18 cellular contexts compared by ENCODE assay signal in the genomic region with DNA sequence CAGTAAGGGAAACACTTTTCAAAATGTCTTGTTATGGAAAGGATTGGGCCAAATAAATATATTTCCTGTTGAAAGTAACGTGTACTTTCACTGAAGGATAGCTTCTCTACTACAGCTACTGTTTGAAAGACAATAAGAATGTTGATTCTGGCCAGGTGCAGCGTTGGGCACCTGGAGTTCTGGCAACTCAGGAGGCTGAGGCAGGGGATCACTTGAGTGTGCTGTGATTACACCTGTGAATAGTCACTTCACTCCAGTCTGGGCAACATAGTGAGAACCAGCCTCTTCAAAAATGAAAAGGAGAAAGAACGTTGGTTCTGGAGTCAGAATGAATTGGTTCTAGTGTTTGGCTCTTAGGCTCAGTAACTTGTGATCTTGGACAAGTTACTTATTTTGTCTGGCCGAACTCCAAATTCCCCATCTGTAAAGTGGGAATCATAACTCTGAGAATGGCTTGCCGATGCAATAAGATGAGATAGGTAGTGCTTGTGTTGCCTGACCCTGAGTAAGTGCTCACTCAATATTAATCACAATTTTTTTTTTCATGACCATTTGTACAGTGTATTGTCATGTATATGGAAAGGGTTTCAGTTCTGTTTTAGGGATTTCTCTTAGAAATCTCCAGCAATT.
DNase-seq lines count a peak whose midpoint lies in the region; ATAC-seq and TF ChIP-seq lines count a peak whose summit lies in the region.
"Had no signal": no experiment of that assay in that cellular context is flagged by ENCODE, and none has a peak within 500 bp of the region (broad histone marks: within the 10 kb centered on the region; RNA-seq: fewer than 3 reads in every experiment).

No MANE protein-coding gene starts in this region.

- POLR2A ChIA-PET in Caco-2 (lab: Charles Lee) (interaction anchor here (0.6 kb wide), 1 partner anchor 10 kb away, joined by 4 read pairs; no protein-coding TSS in a partner anchor), GM10248 (lab: Yijun Ruan, JAX) (no interaction called here)

- ATAC-seq in GM19023 (IDR thresholded peaks at IDR 0.05; ENCODE audit: unreplicated experiment): no peak
- ATAC-seq: body of pancreas, esophagus mucosa, HCT116, T-helper 17 cell had no signal

- peak overlapping the region; percentile 91 for H3K27ac ChIP-seq in HUES64 (ENCODE audit: low read depth, low read length)
- H3K27ac ChIP-seq in mesodermal cell (ENCODE audit: low read depth, low read length, severe bottlenecking): peak overlapping the region; percentile 23
- H3K27ac ChIP-seq: body of pancreas had no signal

- no peak for DNase-seq in Caco-2
- peak; percentile 37 to 50 for DNase-seq in cardiac fibroblast (ENCODE audit: low read depth in 2 of 2)
- DNase-seq in HPDE6-E6E7 (ENCODE audit: extremely low spot score): no peak
- DNase-seq in GM10248 (ENCODE audit: extremely low spot score): no peak
- DNase-seq: activated CD4-positive, CD25-positive, alpha-beta regulatory T cell treated with anti-CD3 and anti-CD28 coated beads, Interleukin-2, amount 50 U/mL, for 72 hours; activated CD8-positive, alpha-beta memory T cell treated with anti-CD3 and anti-CD28 coated beads, Interleukin-2, amount 50 U/mL, for 48 hours; activated naive CD4-positive, alpha-beta T cell treated with anti-CD3 and anti-CD28 coated beads, Interleukin-2, amount 10 ng/mL, durations not matched to agents 7 days and 5 days; body of pancreas; Calu3; kidney; MG63; SHP77 treated with DMSO at 0.1 percent for 48 hours; T-helper 17 cell had no signal

- TF ChIP-seq CTCF in Caco-2 (IDR thresholded peaks at IDR 0.05; ENCODE audit: insufficient read depth in 1 of 2, low read depth in 1 of 2, low read length in 1 of 2, severe bottlenecking in 1 of 2, unreplicated experiment in 1 of 2) (no peak), cardiac fibroblast (IDR thresholded peaks at IDR 0.05; ENCODE audit: low read depth, low read length) (no peak), GM10248 (IDR thresholded peaks at IDR 0.05; ENCODE audit: control extremely low read depth, extremely low read depth, low read depth, missing control alignments) (no peak)

- peaks cover 8% of the 10 kb centered on the region for H3K36me3 Mint-ChIP-seq in Caco-2 (ENCODE audit: insufficient read depth, unreplicated experiment)
- H3K36me3 Mint-ChIP-seq: activated naive CD4-positive, alpha-beta T cell treated with anti-CD3 and anti-CD28 coated beads, Interleukin-2, amount 10 ng/mL, durations not matched to agents 7 days and 5 days had no signal

- intact Hi-C loops in Caco-2 (cut with micrococcal nuclease; ENCODE audit: unreplicated experiment): no loop called here

- CTCF ChIA-PET in Caco-2 (lab: Charles Lee): no interaction called here
- CTCF ChIA-PET in GM10248 (lab: Yijun Ruan, JAX): interaction anchor here (0.7 to 1.8 kb wide), 3 partner anchors 11 to 23 kb away, joined by 3 to 4 read pairs (median 4); no protein-coding TSS in a partner anchor

- H3K4me3 ChIP-seq in Caco-2 (ENCODE audit: low read depth, low read length) (no peak overlapping the region), HUES64 (ENCODE audit: low read length) (0 out of 2 replicates have a peak overlapping the region, but pooled peaks have one; percentile 3), cardiac fibroblast (replicated peaks in 1 of 2; ENCODE audit: low read depth in 2 of 2, low read length in 2 of 2) (no peak overlapping the region), mesodermal cell (ENCODE audit: extremely low read depth, insufficient read depth, low read length, poor library complexity, severe bottlenecking) (no peak overlapping the region)
- H3K4me3 ChIP-seq: body of pancreas, MG63 had no signal

- H3K27me3 ChIP-seq in Caco-2 (replicated peaks; ENCODE audit: control insufficient read depth, insufficient read depth, low read length) (no peaks in the 10 kb centered on the region), HUES64 (ENCODE audit: insufficient read depth, low read length) (no peaks in the 10 kb centered on the region)
- H3K27me3 ChIP-seq: body of pancreas, MG63 had no signal

- WGBS in HUES64: 64% methylated on average over 5 of the region's 5 CpGs
- WGBS in mesodermal cell (ENCODE audit: insufficient coverage in 2 of 2), 2 experiments: 86 to 95% methylated on average over 2 to 3 of the region's 5 CpGs

- H3K9ac ChIP-seq in HUES64 (ENCODE audit: low read depth, low read length): peak overlapping the region; percentile 46; the same call in 1 of the 2 replicates

- H3K27ac Mint-ChIP-seq in Caco-2 (ENCODE audit: unreplicated experiment): peak overlapping the region; percentile 59
- H3K27ac Mint-ChIP-seq: activated naive CD4-positive, alpha-beta T cell treated with anti-CD3 and anti-CD28 coated beads, Interleukin-2, amount 10 ng/mL, durations not matched to agents 7 days and 5 days; T-helper 17 cell had no signal

- H3K4me1 ChIP-seq in Caco-2 (peaks cover 3% of the 10 kb centered on the region), HUES64 (ENCODE audit: insufficient read depth, low read length) (peaks cover 95% of the 10 kb centered on the region), mesodermal cell (ENCODE audit: control insufficient read depth, insufficient read depth, low read length, poor library complexity, severe bottlenecking) (peaks cover 48% of the 10 kb centered on the region)

- BruUV-seq in Caco-2 (replicated peaks; lab: Mats Ljungman, UMichigan): no TSS peak

- H3K4me3 Mint-ChIP-seq in Caco-2 (ENCODE audit: unreplicated experiment): no peak overlapping the region
- H3K4me3 Mint-ChIP-seq: activated naive CD4-positive, alpha-beta T cell treated with anti-CD3 and anti-CD28 coated beads, Interleukin-2, amount 10 ng/mL, durations not matched to agents 7 days and 5 days; T-helper 17 cell had no signal

- peaks cover 14% of the 10 kb centered on the region for H3K4me1 Mint-ChIP-seq in Caco-2 (ENCODE audit: low read depth, unreplicated experiment)
- H3K4me1 Mint-ChIP-seq: activated naive CD4-positive, alpha-beta T cell treated with anti-CD3 and anti-CD28 coated beads, Interleukin-2, amount 10 ng/mL, durations not matched to agents 7 days and 5 days; T-helper 17 cell had no signal

- H3K9me3 Mint-ChIP-seq in Caco-2 (ENCODE audit: unreplicated experiment): no peaks in the 10 kb centered on the region
- H3K9me3 Mint-ChIP-seq: activated naive CD4-positive, alpha-beta T cell treated with anti-CD3 and anti-CD28 coated beads, Interleukin-2, amount 10 ng/mL, durations not matched to agents 7 days and 5 days had no signal

- H3K27me3 Mint-ChIP-seq in Caco-2 (ENCODE audit: insufficient read depth, unreplicated experiment): no peaks in the 10 kb centered on the region
- H3K27me3 Mint-ChIP-seq: activated naive CD4-positive, alpha-beta T cell treated with anti-CD3 and anti-CD28 coated beads, Interleukin-2, amount 10 ng/mL, durations not matched to agents 7 days and 5 days had no signal

- no peaks in the 10 kb centered on the region for H3K9me3 ChIP-seq in Caco-2
- no peaks in the 10 kb centered on the region for H3K9me3 ChIP-seq in HUES64 (ENCODE audit: insufficient read depth, low read depth, low read length)
- no peaks in the 10 kb centered on the region for H3K9me3 ChIP-seq in mesodermal cell (ENCODE audit: control insufficient read depth, low read length)
- H3K9me3 ChIP-seq: body of pancreas, MG63 had no signal

- no peaks in the 10 kb centered on the region for H3K36me3 ChIP-seq in Caco-2 (ENCODE audit: control insufficient read depth, insufficient read depth, low read length)
- no peaks in the 10 kb centered on the region for H3K36me3 ChIP-seq in HUES64 (ENCODE audit: insufficient read depth, low read length)
- H3K36me3 ChIP-seq in mesodermal cell (ENCODE audit: control insufficient read depth, insufficient read depth, low read length): no peaks in the 10 kb centered on the region
- H3K36me3 ChIP-seq: MG63 had no signal

Comparison
In these comparisons a context has a peak if more than half of its experiments do, and no peak if none do; other contexts are left out.
1. DNase-seq: peak in cardiac fibroblast (2 of 2); none in Caco-2 (0 of 2), HPDE6-E6E7 (single experiment) and GM10248 (single experiment).